In genomic region chr6:53348436-53349208, GRCh38 we compare ENCODE assay signal across 8 cellular contexts. TPM values are rescaled to one million over a fixed set of nuclear protein-coding genes. Genes with fewer than 3 reads are reported as not detected.
DNase-seq lines count a peak whose midpoint lies in the region; TF ChIP-seq lines count a peak whose summit lies in the region.

Gene ELOVL5, minus strand, starts transcription at chr6:53348950. Its CDS starts 53,251 bp downstream, at chr6:53295699.

- H4K20me1 ChIP-seq in DOHH2 (ENCODE audit: control insufficient read depth, insufficient read depth, low read depth, low read length), result peaks cover 30% of the 10 kb centered on the region
- no peaks in the 10 kb centered on the region for H4K20me1 ChIP-seq in neural cell (ENCODE audit: insufficient read depth)

- TF ChIP-seq CTCF in DOHH2 (IDR thresholded peaks at IDR 0.05; ENCODE audit: low read depth, low read length, poor library complexity, severe bottlenecking) (no peak), fibroblast of pulmonary artery (IDR thresholded peaks at IDR 0.05; ENCODE audit: low read length, missing control alignments) (no peak), neural cell (IDR thresholded peaks at IDR 0.05; ENCODE audit: poor library complexity, severe bottlenecking) (peak; percentile 25), stomach (IDR thresholded peaks at IDR 0.05) (no peak)

- H3K27me3 ChIP-seq in DOHH2 (ENCODE audit: control insufficient read depth, low read length) (peaks cover 5% of the 10 kb centered on the region), neural cell (ENCODE audit: insufficient read depth, low read depth, low read length) (no peaks in the 10 kb centered on the region), stomach (peaks cover 0 to 26% (median 7%) of the 10 kb centered on the region in 3 donors)

- H3K4me2 ChIP-seq in DOHH2 (ENCODE audit: low read length), result peak within 1 kb of the TSS; percentile 87
- H3K4me2 ChIP-seq in neural cell (ENCODE audit: low read length), result no peak within 1 kb of the TSS

- peak within 1 kb of the TSS; percentile 69 for H2AFZ ChIP-seq in neural cell (ENCODE audit: low read depth, low read length)

- WGBS in stomach, 5 donors, result 0 to 2% (median 1%) methylated on average over 39 to 89 of the region's 89 CpGs

- H3K4me1 ChIP-seq in DOHH2 (ENCODE audit: control insufficient read depth, low read length) (peaks cover 57% of the 10 kb centered on the region), stomach (peaks cover 0 to 46% (median 32%) of the 10 kb centered on the region in 4 donors)

- H3F3A ChIP-seq in DOHH2 (ENCODE audit: control insufficient read depth, insufficient read depth) (no peaks in the 10 kb centered on the region; the same call in 1 of the 2 replicates), neural cell (ENCODE audit: insufficient read depth, low read length, poor library complexity, severe bottlenecking) (peaks cover 10% of the 10 kb centered on the region)

- H3K9me3 ChIP-seq in DOHH2 (ENCODE audit: control insufficient read depth, insufficient read depth, low read length) (no peaks in the 10 kb centered on the region), neural cell (ENCODE audit: low read length) (no peaks in the 10 kb centered on the region), stomach (no peaks in the 10 kb centered on the region)

- peak within 1 kb of the TSS; percentile 88 for H3K4me3 ChIP-seq in DOHH2 (ENCODE audit: low read length)
- H3K4me3 ChIP-seq in fibroblast of pulmonary artery (replicated peaks; ENCODE audit: low read depth, low read length), result peak within 1 kb of the TSS; percentile 88
- H3K4me3 ChIP-seq in neural cell (ENCODE audit: low read length), result peak within 1 kb of the TSS; percentile 91
- H3K4me3 ChIP-seq in stomach, result peak within 1 kb of the TSS; percentile 72 to 93 (median 84)

- peak within 1 kb of the TSS; percentile 89 for H3K9ac ChIP-seq in neural cell (ENCODE audit: low read length)

- H3K36me3 ChIP-seq in DOHH2 (ENCODE audit: control insufficient read depth, low read length) (peaks cover 47% of the 10 kb centered on the region), neural cell (ENCODE audit: insufficient read depth, low read length) (no peaks in the 10 kb centered on the region), stomach (no peaks in the 10 kb centered on the region)

- no peak for TF ChIP-seq RAD21 in neural cell (conservative IDR thresholded peaks at IDR 0.05)

- H3K9me2 ChIP-seq in DOHH2 (replicated peaks; ENCODE audit: control insufficient read depth, low read length) (no peaks in the 10 kb centered on the region), neural cell (ENCODE audit: insufficient read depth, low read length) (no peaks in the 10 kb centered on the region)

- TF ChIP-seq EP300 in neural cell (conservative IDR thresholded peaks at IDR 0.05; ENCODE audit: poor library complexity, severe bottlenecking) (no peak), stomach (IDR thresholded peaks at IDR 0.05) (no peak)

- H3K27ac ChIP-seq in DOHH2 (ENCODE audit: low read depth, low read length) (peak within 1 kb of the TSS; percentile 77), neural cell (ENCODE audit: low read length) (peak within 1 kb of the TSS; percentile 90), stomach (peak within 1 kb of the TSS; percentile 89 to 99 (median 97))

- intact Hi-C loops in stomach (cut with DNase I; ENCODE audit: low total_unique reads), result no loop called here

- TF ChIP-seq POLR2A in Raji (IDR thresholded peaks at IDR 0.05; ENCODE audit: insufficient read depth, low read depth, low read length) (peak; percentile 86), stomach (IDR thresholded peaks at IDR 0.05) (peak in 1 of 4 donors; percentile 57)

- H3K79me2 ChIP-seq in DOHH2 (ENCODE audit: control insufficient read depth, low read length), result peaks cover 60% of the 10 kb centered on the region
- peaks cover 37% of the 10 kb centered on the region for H3K79me2 ChIP-seq in neural cell (replicated peaks; ENCODE audit: insufficient read depth, low read length)

- DNase-seq in GOT3 (lab: John Stamatoyannopoulos, UW) (peak; percentile 92), LoVo (ENCODE audit: low spot score) (peak; percentile 96), fibroblast of pulmonary artery (ENCODE audit: low read depth) (peak; percentile 99), stomach (peak; percentile 89)
- peak; percentile 95 for DNase-seq in activated T-helper 9 cell treated with anti-CD3 and anti-CD28 coated beads, Interleukin-2, amount 50 U/mL, for 16 hours (ENCODE audit: low read depth)

TF ChIP-seq in neural cell, 6 proteins besides CTCF, POLR2A, EP300 and RAD21:
- TF ChIP-seq TAF1 (IDR thresholded peaks at IDR 0.05; ENCODE audit: low read depth) (no peak), MXI1 (conservative IDR thresholded peaks at IDR 0.05; ENCODE audit: poor library complexity, severe bottlenecking) (peak; percentile 72), POLR2AphosphoS5 (IDR thresholded peaks at IDR 0.05) (peak; percentile 94), SMC3 (conservative IDR thresholded peaks at IDR 0.05; ENCODE audit: poor library complexity) (peak; percentile 26), EZH2 (IDR thresholded peaks at IDR 0.05; ENCODE audit: borderline replicate concordance, insufficient read depth, low read length, poor library complexity, severe bottlenecking) (no peak)
- TF ChIP-seq, protein P1, sequence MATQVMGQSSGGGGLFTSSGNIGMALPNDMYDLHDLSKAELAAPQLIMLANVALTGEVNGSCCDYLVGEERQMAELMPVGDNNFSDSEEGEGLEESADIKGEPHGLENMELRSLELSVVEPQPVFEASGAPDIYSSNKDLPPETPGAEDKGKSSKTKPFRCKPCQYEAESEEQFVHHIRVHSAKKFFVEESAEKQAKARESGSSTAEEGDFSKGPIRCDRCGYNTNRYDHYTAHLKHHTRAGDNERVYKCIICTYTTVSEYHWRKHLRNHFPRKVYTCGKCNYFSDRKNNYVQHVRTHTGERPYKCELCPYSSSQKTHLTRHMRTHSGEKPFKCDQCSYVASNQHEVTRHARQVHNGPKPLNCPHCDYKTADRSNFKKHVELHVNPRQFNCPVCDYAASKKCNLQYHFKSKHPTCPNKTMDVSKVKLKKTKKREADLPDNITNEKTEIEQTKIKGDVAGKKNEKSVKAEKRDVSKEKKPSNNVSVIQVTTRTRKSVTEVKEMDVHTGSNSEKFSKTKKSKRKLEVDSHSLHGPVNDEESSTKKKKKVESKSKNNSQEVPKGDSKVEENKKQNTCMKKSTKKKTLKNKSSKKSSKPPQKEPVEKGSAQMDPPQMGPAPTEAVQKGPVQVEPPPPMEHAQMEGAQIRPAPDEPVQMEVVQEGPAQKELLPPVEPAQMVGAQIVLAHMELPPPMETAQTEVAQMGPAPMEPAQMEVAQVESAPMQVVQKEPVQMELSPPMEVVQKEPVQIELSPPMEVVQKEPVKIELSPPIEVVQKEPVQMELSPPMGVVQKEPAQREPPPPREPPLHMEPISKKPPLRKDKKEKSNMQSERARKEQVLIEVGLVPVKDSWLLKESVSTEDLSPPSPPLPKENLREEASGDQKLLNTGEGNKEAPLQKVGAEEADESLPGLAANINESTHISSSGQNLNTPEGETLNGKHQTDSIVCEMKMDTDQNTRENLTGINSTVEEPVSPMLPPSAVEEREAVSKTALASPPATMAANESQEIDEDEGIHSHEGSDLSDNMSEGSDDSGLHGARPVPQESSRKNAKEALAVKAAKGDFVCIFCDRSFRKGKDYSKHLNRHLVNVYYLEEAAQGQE (IDR thresholded peaks at IDR 0.05; ENCODE audit: borderline replicate concordance), result peak; percentile 62

RNA-seq across cellular contexts. Expression of gene ELOVL5, which starts in this region (rescaled TPM):
- polyA plus RNA-seq in neural cell, result 30.2 and 31.2 TPM in 2 replicates
- polyA minus RNA-seq in neural cell, result 72.8 and 74.4 TPM in 2 replicates
- 10 to 100 TPM in 4 of 5 donors, 1 to 10 TPM in 1; 2.6 to 57.8 (median 25.4) TPM for total RNA-seq in stomach
- polyA plus RNA-seq in stomach, result 10 to 100 TPM in 1 of 3 donors, 1 to 10 TPM in 2; 7.2 to 13.5 (median 8.7) TPM

Comparison
In these comparisons a context has a peak if more than half of its experiments do, and no peak if none do; other contexts are left out.
1. Peak in every context shown above with its lines: DNase-seq, H3K4me3 ChIP-seq and H3K27ac ChIP-seq.